Comparison of ENCODE assay signal across 8 cellular contexts in the genomic region with DNA sequence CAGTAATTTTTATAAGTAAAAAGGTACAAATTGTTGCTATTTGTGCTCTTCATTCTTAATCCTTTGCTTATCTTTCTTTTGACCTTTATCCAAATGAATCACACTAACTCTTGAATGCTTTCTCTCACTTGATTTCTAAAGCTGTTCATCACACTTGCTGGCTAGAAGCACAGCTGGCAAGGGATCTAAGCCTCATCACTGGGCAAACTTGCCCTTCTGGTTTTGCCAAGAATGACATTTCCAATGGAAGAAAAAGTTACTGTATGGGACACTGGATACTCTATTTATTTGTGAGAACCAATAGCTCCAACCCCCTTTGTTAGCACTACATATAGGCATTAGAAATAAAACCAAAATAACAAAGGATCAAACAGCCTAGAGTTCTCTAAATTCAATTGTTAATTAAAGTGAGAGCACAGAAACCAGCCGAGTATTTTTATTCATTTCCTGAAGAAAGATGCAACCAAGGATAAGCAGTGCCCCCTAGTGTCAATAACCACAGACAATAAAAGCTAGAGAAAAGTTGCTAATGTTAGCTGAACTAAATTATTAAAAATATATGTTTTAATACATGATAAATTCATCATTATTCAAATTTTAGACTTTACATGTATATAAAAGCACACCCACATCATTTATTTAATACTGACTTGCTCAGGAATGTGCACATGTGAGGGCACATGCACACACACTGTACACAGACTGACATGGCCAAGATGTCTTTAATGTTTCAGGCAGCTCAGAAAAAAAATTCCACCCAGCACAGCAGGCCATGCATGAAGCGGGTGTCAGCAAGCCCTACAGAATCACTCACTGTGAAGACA. TPM values are rescaled to one million over a fixed set of nuclear protein-coding genes. Genes with fewer than 3 reads are reported as not detected.
A peak's percentile ranks its signal among the peaks of the same experiment; 100 is the strongest.
DNase-seq lines count a peak whose midpoint lies in the region; ATAC-seq and TF ChIP-seq lines count a peak whose summit lies in the region.

No MANE protein-coding gene starts in this region.

- no peaks in the 10 kb centered on the region for H4K20me1 ChIP-seq in osteoblast (ENCODE audit: insufficient read depth, low read length)

- H3K27ac ChIP-seq in RWPE2 (ENCODE audit: poor library complexity, severe bottlenecking) = no peak overlapping the region
- no peak overlapping the region for H3K27ac ChIP-seq in osteoblast (ENCODE audit: low read depth, low read length)

- peak overlapping the region; percentile 76 for H3K4me2 ChIP-seq in osteoblast (ENCODE audit: insufficient read depth, low read length)

- H3K36me3 ChIP-seq in RWPE2 (ENCODE audit: low read depth) = no peaks in the 10 kb centered on the region
- no peaks in the 10 kb centered on the region for H3K36me3 ChIP-seq in osteoblast (ENCODE audit: insufficient read depth, low read length)

- H2AFZ ChIP-seq in osteoblast (ENCODE audit: low read length) = no peak overlapping the region

- ATAC-seq in GM19372 (IDR thresholded peaks at IDR 0.05; ENCODE audit: low read depth, unreplicated experiment) (peak; percentile 59), RWPE2 (ENCODE audit: low read depth) (peak; percentile 63), GM21423 (IDR thresholded peaks at IDR 0.05; ENCODE audit: unreplicated experiment) (no peak)

- H3K9me3 ChIP-seq in RWPE2 (ENCODE audit: severe bottlenecking) (no peaks in the 10 kb centered on the region), osteoblast (ENCODE audit: low read depth, low read length) (no peaks in the 10 kb centered on the region)

- TF ChIP-seq CTCF in RWPE2 (IDR thresholded peaks at IDR 0.05; ENCODE audit: poor library complexity, severe bottlenecking) (peak; percentile 96), osteoblast (IDR thresholded peaks at IDR 0.05; ENCODE audit: extremely low read depth, low read depth, low read length) (peak; percentile 70)

- H3K27me3 ChIP-seq in RWPE2 (ENCODE audit: insufficient read depth, poor library complexity, severe bottlenecking) (no peaks in the 10 kb centered on the region), osteoblast (ENCODE audit: insufficient read depth, low read length) (no peaks in the 10 kb centered on the region)

- no peaks in the 10 kb centered on the region for H3K79me2 ChIP-seq in osteoblast (ENCODE audit: insufficient read depth, low read length)

- H3K4me3 ChIP-seq in RWPE2 (ENCODE audit: severe bottlenecking) (no peak overlapping the region), osteoblast (ENCODE audit: insufficient read depth, low read length) (peak overlapping the region; percentile 52)

- peak; percentile 67 for DNase-seq in NCI-H82 (lab: John Stamatoyannopoulos, UW)
- no peak for DNase-seq in NCI-H82 treated with DMSO at 0.1 percent for 48 hours (lab: John Stamatoyannopoulos, UW; ENCODE audit: unreplicated experiment)
- peak; percentile 70 for DNase-seq in LHCN-M2 (ENCODE audit: low read depth)
- DNase-seq in RWPE2 (ENCODE audit: low spot score) = no peak
- peak; percentile 63 for DNase-seq in fibroblast of gingiva (ENCODE audit: low read depth)
- DNase-seq in osteoblast (ENCODE audit: insufficient read length, low spot score, missing footprints) = peak; percentile 4

- H3K4me1 ChIP-seq in RWPE2 (ENCODE audit: insufficient read depth, poor library complexity, severe bottlenecking) (no peaks in the 10 kb centered on the region), osteoblast (ENCODE audit: insufficient read depth, low read length) (peaks cover 11% of the 10 kb centered on the region)

RNA-seq across cellular contexts. Expression of a gene that starts 59.8 kb away (rescaled TPM):
- total RNA-seq in LHCN-M2 (2014; rRNA removed) (0.13 and 0.29 TPM in 2 replicates), osteoblast (1.8 and 2.9 TPM in 2 replicates)
- polyA plus RNA-seq in LHCN-M2 (2012) = 0.05 TPM

Comparison
In these comparisons a context has a peak if more than half of its experiments do, and no peak if none do; other contexts are left out.
1. DNase-seq: peak in NCI-H82 (single experiment), LHCN-M2 (single experiment), fibroblast of gingiva (single experiment) and osteoblast (single experiment); none in NCI-H82 treated with DMSO at 0.1 percent for 48 hours (single experiment) and RWPE2 (single experiment).